9 cellular contexts compared by ENCODE assay signal in genomic region chr2:96923810-96924774, GRCh38. TPM values are rescaled to one million over a fixed set of nuclear protein-coding genes. Genes with fewer than 3 reads are reported as not detected.
DNase-seq lines count a peak whose midpoint lies in the region; ATAC-seq, FAIRE-seq and TF ChIP-seq lines count a peak whose summit lies in the region.
"Had no signal": no experiment of that assay in that cellular context is flagged by ENCODE, and none has a peak within 500 bp of the region (broad histone marks: within the 10 kb centered on the region; RNA-seq: fewer than 3 reads in every experiment).

No MANE protein-coding gene starts in this region.

- no peaks in the 10 kb centered on the region for H3K9me3 Mint-ChIP-seq in activated CD4-positive, alpha-beta T cell treated with anti-CD3 and anti-CD28 coated beads for 36 hours (ENCODE audit: low read depth)
- no peaks in the 10 kb centered on the region for H3K9me3 Mint-ChIP-seq in activated naive CD4-positive, alpha-beta T cell treated with anti-CD3 and anti-CD28 coated beads for 36 hours
- no peaks in the 10 kb centered on the region for H3K9me3 Mint-ChIP-seq in natural killer cell
- no peaks in the 10 kb centered on the region for H3K9me3 Mint-ChIP-seq in stimulated activated memory B cell treated with anti-CD40 and anti-IgM and Interleukin-4, amounts not matched to agents 10 μg/mL and 1 μg/mL and 100 μg/mL, for 72 hours

- CTCF ChIA-PET in activated CD4-positive, alpha-beta T cell treated with anti-CD3 and anti-CD28 coated beads for 36 hours (lab: Charles Lee), result interaction anchor here (0.5 to 1.3 kb wide), 3 partner anchors 27 to 49 kb away, joined by 3 to 5 read pairs (median 4); no protein-coding TSS in a partner anchor
- CTCF ChIA-PET in activated naive CD4-positive, alpha-beta T cell treated with anti-CD3 and anti-CD28 coated beads for 36 hours (lab: Charles Lee), result interaction anchor here (0.7 to 1.1 kb wide), 4 partner anchors 27 to 72 kb away, joined by 3 to 4 read pairs (median 3); partner anchors contain the start of gene ANKRD39

- peaks cover 25% of the 10 kb centered on the region for H3K4me1 Mint-ChIP-seq in activated CD4-positive, alpha-beta T cell treated with anti-CD3 and anti-CD28 coated beads for 36 hours
- peaks cover 23% of the 10 kb centered on the region for H3K4me1 Mint-ChIP-seq in activated naive CD4-positive, alpha-beta T cell treated with anti-CD3 and anti-CD28 coated beads for 36 hours (ENCODE audit: low read depth)
- peaks cover 23 to 42% of the 10 kb centered on the region in 2 donors for H3K4me1 Mint-ChIP-seq in natural killer cell
- no peaks in the 10 kb centered on the region for H3K4me1 Mint-ChIP-seq in stimulated activated memory B cell treated with anti-CD40 and anti-IgM and Interleukin-4, amounts not matched to agents 10 μg/mL and 1 μg/mL and 100 μg/mL, for 72 hours

- H3K27me3 Mint-ChIP-seq in activated CD4-positive, alpha-beta T cell treated with anti-CD3 and anti-CD28 coated beads for 36 hours, result no peaks in the 10 kb centered on the region
- H3K27me3 Mint-ChIP-seq in activated naive CD4-positive, alpha-beta T cell treated with anti-CD3 and anti-CD28 coated beads for 36 hours (ENCODE audit: low read depth), result no peaks in the 10 kb centered on the region
- H3K27me3 Mint-ChIP-seq in natural killer cell (ENCODE audit: low read depth in 2 of 2), result peaks cover 0 to 3% of the 10 kb centered on the region in 2 donors
- peaks cover 75% of the 10 kb centered on the region for H3K27me3 Mint-ChIP-seq in stimulated activated memory B cell treated with anti-CD40 and anti-IgM and Interleukin-4, amounts not matched to agents 10 μg/mL and 1 μg/mL and 100 μg/mL, for 72 hours

- TF ChIP-seq CTCF in natural killer cell (IDR thresholded peaks at IDR 0.05), result no peak

- peak overlapping the region; percentile 69 for H3K4me3 Mint-ChIP-seq in activated CD4-positive, alpha-beta T cell treated with anti-CD3 and anti-CD28 coated beads for 36 hours
- peak overlapping the region; percentile 73 for H3K4me3 Mint-ChIP-seq in activated naive CD4-positive, alpha-beta T cell treated with anti-CD3 and anti-CD28 coated beads for 36 hours
- peak overlapping the region; percentile 81 for H3K4me3 Mint-ChIP-seq in natural killer cell
- no peak overlapping the region for H3K4me3 Mint-ChIP-seq in stimulated activated memory B cell treated with anti-CD40 and anti-IgM and Interleukin-4, amounts not matched to agents 10 μg/mL and 1 μg/mL and 100 μg/mL, for 72 hours

- peak; percentile 41 for DNase-seq in activated CD4-positive, alpha-beta T cell treated with anti-CD3 and anti-CD28 coated beads for 36 hours
- peak; percentile 55 for DNase-seq in activated naive CD4-positive, alpha-beta T cell treated with anti-CD3 and anti-CD28 coated beads for 36 hours
- DNase-seq in natural killer cell, result peak; percentile 27
- DNase-seq in NCI-H446 (lab: John Stamatoyannopoulos, UW), result no peak
- no peak for DNase-seq in DMS79 (lab: John Stamatoyannopoulos, UW)
- DNase-seq in GM12891 (ENCODE audit: insufficient read length, low spot score), result no peak
- DNase-seq: NK-92 treated with Interleukin-12 subunit alpha and Interleukin-12 subunit beta, amount 100 ng/mL, for 24 hours had no signal

- POLR2A ChIA-PET in activated CD4-positive, alpha-beta T cell treated with anti-CD3 and anti-CD28 coated beads for 36 hours (lab: Charles Lee), result interaction anchor here (1.4 kb wide), 1 partner anchor 11 kb away, joined by 3 read pairs; no protein-coding TSS in a partner anchor

- intact Hi-C loops in activated CD4-positive, alpha-beta T cell treated with anti-CD3 and anti-CD28 coated beads for 36 hours (cut with DNase I, micrococcal nuclease), result no loop called here
- intact Hi-C loops in activated naive CD4-positive, alpha-beta T cell treated with anti-CD3 and anti-CD28 coated beads for 36 hours (cut with micrococcal nuclease), result loop anchor here (1.0 kb wide), 1 partner anchor 11 kb away; no protein-coding TSS in a partner anchor
- intact Hi-C loops in natural killer cell (cut with micrococcal nuclease), result no loop called here

- ATAC-seq in activated CD4-positive, alpha-beta T cell treated with anti-CD3 and anti-CD28 coated beads for 36 hours, result peak; percentile 71
- ATAC-seq in natural killer cell, result peak; percentile 66 to 86 (median 81)
- peak; percentile 29 for ATAC-seq in stimulated activated memory B cell treated with anti-CD40 and anti-IgM and Interleukin-4, amounts not matched to agents 10 μg/mL and 1 μg/mL and 100 μg/mL, for 72 hours
- ATAC-seq in GM19324 (IDR thresholded peaks at IDR 0.05; ENCODE audit: low FRiP score, unreplicated experiment), result no peak

- peak overlapping the region; percentile 75 for H3K27ac Mint-ChIP-seq in activated CD4-positive, alpha-beta T cell treated with anti-CD3 and anti-CD28 coated beads for 36 hours
- H3K27ac Mint-ChIP-seq in activated naive CD4-positive, alpha-beta T cell treated with anti-CD3 and anti-CD28 coated beads for 36 hours, result peak overlapping the region; percentile 87
- H3K27ac Mint-ChIP-seq in natural killer cell, result peak overlapping the region; percentile 86 to 91
- H3K27ac Mint-ChIP-seq in stimulated activated memory B cell treated with anti-CD40 and anti-IgM and Interleukin-4, amounts not matched to agents 10 μg/mL and 1 μg/mL and 100 μg/mL, for 72 hours, result no peak overlapping the region

- TF ChIP-seq POLR2A in GM12891 (IDR thresholded peaks at IDR 0.05; ENCODE audit: low read depth, low read length), result no peak

- no peaks in the 10 kb centered on the region for H3K36me3 Mint-ChIP-seq in activated CD4-positive, alpha-beta T cell treated with anti-CD3 and anti-CD28 coated beads for 36 hours (ENCODE audit: low read depth)
- H3K36me3 Mint-ChIP-seq in activated naive CD4-positive, alpha-beta T cell treated with anti-CD3 and anti-CD28 coated beads for 36 hours (ENCODE audit: low read depth), result no peaks in the 10 kb centered on the region
- no peaks in the 10 kb centered on the region for H3K36me3 Mint-ChIP-seq in natural killer cell
- H3K36me3 Mint-ChIP-seq in stimulated activated memory B cell treated with anti-CD40 and anti-IgM and Interleukin-4, amounts not matched to agents 10 μg/mL and 1 μg/mL and 100 μg/mL, for 72 hours, result no peaks in the 10 kb centered on the region

- no peak for FAIRE-seq in GM12891 (lab: Jason Lieb, UNC)

TF ChIP-seq in GM12891, 5 proteins besides CTCF, POLR2A, EP300 and RAD21:
- TF ChIP-seq POU2F2 (IDR thresholded peaks at IDR 0.05; ENCODE audit: low read depth, low read length) (no peak), POLR2AphosphoS5 (IDR thresholded peaks at IDR 0.05; ENCODE audit: low read depth, low read length) (no peak), TAF1 (IDR thresholded peaks at IDR 0.05; ENCODE audit: low read depth, low read length) (no peak), PAX5 (IDR thresholded peaks at IDR 0.05; ENCODE audit: insufficient read depth, low read length, severe bottlenecking) (no peak), SPI1 (IDR thresholded peaks at IDR 0.05; ENCODE audit: low read depth, low read length) (no peak)

RNA-seq across cellular contexts. Expression of gene SEMA4C, which starts 54.2 kb away (rescaled TPM):
- total RNA-seq in activated CD4-positive, alpha-beta T cell treated with anti-CD3 and anti-CD28 coated beads for 36 hours, result 1 to 10 TPM; 7.5 to 9.6 TPM
- total RNA-seq in activated naive CD4-positive, alpha-beta T cell treated with anti-CD3 and anti-CD28 coated beads for 36 hours, result 1 to 10 TPM; 7.7 to 8.5 TPM
- total RNA-seq in natural killer cell, result 10 to 100 TPM; 51.8 to 78.1 (median 65.8) TPM
- polyA plus RNA-seq in GM12891 (2012; ENCODE audit: low read depth, missing spikeins), result 8.8 TPM

Comparison
In these comparisons a context has a peak if more than half of its experiments do, and no peak if none do; other contexts are left out.
1. DNase-seq: peak in activated CD4-positive, alpha-beta T cell treated with anti-CD3 and anti-CD28 coated beads for 36 hours (single experiment), activated naive CD4-positive, alpha-beta T cell treated with anti-CD3 and anti-CD28 coated beads for 36 hours (single experiment) and natural killer cell (single experiment); none in NCI-H446 (0 of 2), DMS79 (single experiment) and GM12891 (single experiment).
2. RNA of gene SEMA4C, which starts 54.2 kb away (total RNA-seq): 51.8 to 78.1 TPM in natural killer cell; 7.5 to 9.6 TPM in activated CD4-positive, alpha-beta T cell treated with anti-CD3 and anti-CD28 coated beads for 36 hours and 7.7 to 8.5 TPM in activated naive CD4-positive, alpha-beta T cell treated with anti-CD3 and anti-CD28 coated beads for 36 hours; every median in the first group is over 4 times any median in the second.